In genomic region chr1:230191079-230191478, GRCh38 we compare ENCODE assay signal across 10 cellular contexts.
DNase-seq lines count a peak whose midpoint lies in the region; ATAC-seq, FAIRE-seq and TF ChIP-seq lines count a peak whose summit lies in the region.
"Had no signal": no experiment of that assay in that cellular context is flagged by ENCODE, and none has a peak within 500 bp of the region (broad histone marks: within the 10 kb centered on the region; RNA-seq: fewer than 3 reads in every experiment).

No MANE protein-coding gene starts in this region.

- POLR2A ChIA-PET in AG04450 (lab: Yijun Ruan, JAX) = no interaction called here

- H3K36me3 Mint-ChIP-seq in mesothelial cell of epicardium = no peaks in the 10 kb centered on the region

- H3K4me1 ChIP-seq in esophagus squamous epithelium = peaks cover under 1 to 38% (median 15%) of the 10 kb centered on the region in 3 donors

- no peaks in the 10 kb centered on the region for H3K9me3 ChIP-seq in AG04450 (ENCODE audit: control insufficient read depth, insufficient read depth, low read length)
- H3K9me3 ChIP-seq in esophagus squamous epithelium = no peaks in the 10 kb centered on the region

- 65 to 70% methylated on average over 5 of the region's 5 CpGs for WGBS in esophagus squamous epithelium, 2 donors

- no peaks in the 10 kb centered on the region for H3K9me3 Mint-ChIP-seq in mesothelial cell of epicardium

- no peaks in the 10 kb centered on the region for H3K27me3 ChIP-seq in AG04450 (ENCODE audit: control insufficient read depth, insufficient read depth, low read length)
- no peaks in the 10 kb centered on the region for H3K27me3 ChIP-seq in esophagus squamous epithelium

- H3K36me3 ChIP-seq in esophagus squamous epithelium = no peaks in the 10 kb centered on the region

- H3K4me3 ChIP-seq in AG04450 (ENCODE audit: low read depth, low read length) (no peak overlapping the region), esophagus squamous epithelium (no peak overlapping the region)

- ATAC-seq in GM18873 (IDR thresholded peaks at IDR 0.05; ENCODE audit: low FRiP score, unreplicated experiment) = no peak

- no peaks in the 10 kb centered on the region for H3K27me3 Mint-ChIP-seq in mesothelial cell of epicardium (ENCODE audit: low read depth)

- intact Hi-C loops in esophagus squamous epithelium (cut with DNase I) = no loop called here

- H3K4me3 Mint-ChIP-seq in mesothelial cell of epicardium = no peak overlapping the region

- peak overlapping the region; percentile 39 for H3K27ac ChIP-seq in AG04450 (ENCODE audit: low read depth, low read length)
- peak overlapping the region in 3 of 4 donors; percentile 67 to 78 (median 73) for H3K27ac ChIP-seq in esophagus squamous epithelium
- H3K27ac ChIP-seq: C4-2B had no signal

- peaks cover 22% of the 10 kb centered on the region for H3K4me1 Mint-ChIP-seq in mesothelial cell of epicardium

- FAIRE-seq in D721Med (lab: Jason Lieb, UNC) (no peak), GM12892 (lab: Jason Lieb, UNC) (no peak)

- CTCF ChIA-PET in AG04450 (lab: Charles Lee) = no interaction called here

- H3K27ac Mint-ChIP-seq in mesothelial cell of epicardium = no peak overlapping the region

- DNase-seq in AG04450 (ENCODE audit: low read depth, low spot score) = no peak
- DNase-seq in NOMO-1 treated with dmso at 0.1 percent for 144 hours (lab: John Stamatoyannopoulos, UW; ENCODE audit: unreplicated experiment) = peak; percentile 83
- DNase-seq in esophagus squamous epithelium (lab: John Stamatoyannopoulos, UW) = no peak
- DNase-seq in myocyte (ENCODE audit: low read depth) = peak; percentile 63
- DNase-seq in D721Med (ENCODE audit: insufficient read length, low spot score) = no peak
- no peak for DNase-seq in mesothelial cell of epicardium (ENCODE audit: low spot score in 2 of 2, unreplicated experiment in 2 of 2)
- no peak for DNase-seq in GM12892 (ENCODE audit: insufficient read length)
- DNase-seq: activated gamma-delta T cell treated with Interleukin-2 at 50 U/mL for 16 hours had no signal

- TF ChIP-seq CTCF in AG04450 (IDR thresholded peaks at IDR 0.05; ENCODE audit: low read depth, low read length) (no peak), esophagus squamous epithelium (IDR thresholded peaks at IDR 0.05) (no peak), D721Med (IDR thresholded peaks at IDR 0.05; ENCODE audit: insufficient read depth, missing control alignments) (no peak), mesothelial cell of epicardium (IDR thresholded peaks at IDR 0.05; ENCODE audit: unreplicated experiment) (no peak)

- TF ChIP-seq POLR2A in esophagus squamous epithelium (IDR thresholded peaks at IDR 0.05) = no peak
- no peak for TF ChIP-seq POLR2A in GM12892 (IDR thresholded peaks at IDR 0.05; ENCODE audit: low read depth, low read length)

Comparison
In these comparisons a context has a peak if more than half of its experiments do, and no peak if none do; other contexts are left out.
1. DNase-seq: peak in NOMO-1 treated with dmso at 0.1 percent for 144 hours (single experiment) and myocyte (single experiment); none in AG04450 (single experiment), esophagus squamous epithelium (single experiment), D721Med (single experiment), mesothelial cell of epicardium (0 of 2) and GM12892 (single experiment).